19 cellular contexts compared by ENCODE assay signal in genomic region chr19:2869618-2870017, GRCh38. TPM values are rescaled to one million over a fixed set of nuclear protein-coding genes. Genes with fewer than 3 reads are reported as not detected.
"Had no signal": no experiment of that assay in that cellular context is flagged by ENCODE, and none has a peak within 500 bp of the region (broad histone marks: within the 10 kb centered on the region; RNA-seq: fewer than 3 reads in every experiment).

No MANE protein-coding gene starts in this region.

- H3K4me1 ChIP-seq: heart left ventricle, stomach, transverse colon had no signal

- H3K9me3 ChIP-seq: transverse colon had no signal

- H3K36me3 ChIP-seq: heart left ventricle, stomach, transverse colon had no signal

- ATAC-seq: activated naive CD8-positive, alpha-beta T cell treated with anti-CD3 and anti-CD28 coated beads, Interleukin-2, amount 50 U/mL, for 24 hours; heart left ventricle; left colon had no signal

- H3K27me3 ChIP-seq: heart left ventricle, stomach, transverse colon had no signal

- DNase-seq: activated CD4-positive, alpha-beta T cell treated with anti-CD3 and anti-CD28 coated beads, Interleukin-2, amount 50 U/mL, for 4 hours; activated gamma-delta T cell; activated naive CD4-positive, alpha-beta T cell treated with anti-CD3 and anti-CD28 coated beads, Interleukin-2, amount 50 U/mL, for 16 hours; activated naive CD8-positive, alpha-beta T cell treated with anti-CD3 and anti-CD28 coated beads, Interleukin-2, amount 50 U/mL, for 24 hours; activated T-cell treated with anti-CD3 and anti-CD28 coated beads for 4 hours; cortex of kidney; heart left ventricle; islet precursor cell; left colon; occipital lobe; posterior cingulate gyrus; stimulated activated CD4-positive, alpha-beta T cell treated with anti-CD3 and anti-CD28 coated beads, Interleukin-4, amount 100 ng/mL, for 24 hours; stomach; SW 1271; transverse colon had no signal

- H3K4me3 ChIP-seq: heart left ventricle, stomach, transverse colon had no signal

- H3K27ac ChIP-seq: epithelial cell of prostate, heart left ventricle, stomach, transverse colon had no signal

- FAIRE-seq: urothelium cell line had no signal

RNA-seq across cellular contexts. Expression of gene ZNF556, which starts 2.5 kb away (rescaled TPM):
- total RNA-seq: activated T-helper 1 cell treated with anti-CD3 and anti-CD28 coated beads, Interleukin-12 subunit alpha, Interleukin-12 subunit beta, Interleukin-2, Interleukin-4 antibody, amounts not matched to agents 30 ng/mL and 10 ng/mL and 1 ng/mL, durations not matched to agents 14 hours and 24 hours and 36 hours; T-helper 2 cell treated with Interferon-gamma antibody and Interleukin-4, amounts not matched to agents 100 ng/mL and 5 ng/mL, for 36 hours; transverse colon had no signal
- polyA plus RNA-seq: heart left ventricle had no signal
